Comparison of ENCODE assay signal across 8 cellular contexts in the genomic region with DNA sequence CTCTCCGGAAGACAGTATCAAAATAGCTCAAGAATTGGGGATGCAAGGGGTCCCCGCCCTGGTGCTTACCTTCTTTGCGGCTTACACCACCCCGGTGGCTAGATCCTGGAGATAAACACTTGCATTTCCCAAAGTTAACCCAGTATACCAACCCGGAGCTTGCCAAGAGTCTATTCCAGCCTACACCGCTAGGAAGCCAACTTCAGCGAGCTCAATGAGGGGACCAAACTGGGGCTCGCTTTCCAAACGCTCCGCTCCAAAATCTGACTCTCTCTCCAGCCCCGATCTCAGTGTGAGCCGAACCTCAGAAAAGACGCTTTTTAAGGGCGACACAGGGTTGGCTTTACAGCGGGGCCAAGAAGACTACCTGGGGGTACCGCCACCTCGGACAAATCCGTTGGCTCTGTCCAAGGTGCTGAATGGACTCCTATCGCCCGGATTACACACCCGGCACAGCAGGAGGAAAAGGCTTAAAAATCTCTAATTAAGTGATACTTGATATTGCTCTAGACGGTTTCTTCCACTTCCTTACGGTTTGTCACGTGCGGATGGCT. TPM values are rescaled to one million over a fixed set of nuclear protein-coding genes. Genes with fewer than 3 reads are reported as not detected.
DNase-seq lines count a peak whose midpoint lies in the region; ATAC-seq and TF ChIP-seq lines count a peak whose summit lies in the region.

No MANE protein-coding gene starts in this region.

- no peak overlapping the region for H3K56ac ChIP-seq in IMR-90 (ENCODE audit: extremely low read depth, insufficient read depth, low read length)

- H4K91ac ChIP-seq in IMR-90 (ENCODE audit: insufficient read depth, low read depth, low read length): no peak overlapping the region; the same call in 1 of the 2 replicates

- H2AK9ac ChIP-seq in IMR-90 (replicated peaks; ENCODE audit: low read depth, low read length, poor library complexity): no peak overlapping the region

- intact Hi-C loops in IMR-90 (cut with micrococcal nuclease) (loop anchor here (5.0 to 10.0 kb wide), 3 partner anchors 144 to 807 kb away; no protein-coding TSS in a partner anchor), stomach (cut with DNase I; ENCODE audit: low total_unique reads) (no loop called here), uterus (cut with DNase I; ENCODE audit: low total_unique reads) (no loop called here)

- H3K9ac ChIP-seq in IMR-90 (ENCODE audit: low read depth, low read length): no peak overlapping the region

- 10% methylated on average over 6 of the region's 25 CpGs; no CpG with 5 or more reads in 1 of the 2 experiments for WGBS in IMR-90 (ENCODE audit: extremely low coverage in 2 of 2, insufficient read length in 1 of 2), 2 experiments
- WGBS in stomach, 5 donors: 6 to 14% (median 9%) methylated on average over 18 to 25 of the region's 25 CpGs

- H3K9me1 ChIP-seq in IMR-90 (ENCODE audit: insufficient read depth, low read length): peaks cover 2% of the 10 kb centered on the region

- TF ChIP-seq CTCF in IMR-90 (conservative IDR thresholded peaks at IDR 0.05; ENCODE audit: low read depth, low read length) (0 out of 2 replicates have a peak, but pooled peaks have one; percentile 18), stomach (IDR thresholded peaks at IDR 0.05) (no peak), uterus (IDR thresholded peaks at IDR 0.05) (no peak)

- TF ChIP-seq RAD21 in IMR-90 (IDR thresholded peaks at IDR 0.05; ENCODE audit: low read length): no peak

- no peak overlapping the region for H2AK5ac ChIP-seq in IMR-90 (ENCODE audit: low read depth, low read length)

- H3K4ac ChIP-seq in IMR-90 (ENCODE audit: low read depth, low read length): no peak overlapping the region

- H4K5ac ChIP-seq in IMR-90 (ENCODE audit: low read depth, low read length): no peak overlapping the region

- H3K27ac ChIP-seq in IMR-90 (ENCODE audit: insufficient read depth, low read length): no peak overlapping the region
- H3K27ac ChIP-seq in stomach: no peak overlapping the region
- no peak overlapping the region for H3K27ac ChIP-seq in uterus

- no TSS peak for BruUV-seq in IMR-90 (replicated peaks; lab: Mats Ljungman, UMichigan)

- H3K4me3 ChIP-seq in IMR-90 (ENCODE audit: insufficient read depth, low read depth, low read length) (peak overlapping the region; percentile 0; the same call in 1 of the 2 replicates), stomach (no peak overlapping the region), uterus (no peak overlapping the region)

- TF ChIP-seq POLR2A in IMR-90 (IDR thresholded peaks at IDR 0.05; ENCODE audit: low read depth, low read length) (no peak), stomach (IDR thresholded peaks at IDR 0.05) (no peak), uterus (IDR thresholded peaks at IDR 0.05) (no peak)

- H2BK15ac ChIP-seq in IMR-90 (ENCODE audit: low read depth, low read length): no peak overlapping the region

- no peak for ATAC-seq in IMR-90 (ENCODE audit: low read depth)

- H3K36me3 ChIP-seq in IMR-90 (ENCODE audit: control insufficient read depth, insufficient read depth, low read length): no peaks in the 10 kb centered on the region
- H3K36me3 ChIP-seq in stomach: no peaks in the 10 kb centered on the region
- H3K36me3 ChIP-seq in uterus: no peaks in the 10 kb centered on the region

- in situ Hi-C loops in IMR-90 (cut with MboI; ENCODE audit: low sequenced_read_pairs): loop anchor here (10.0 to 25.0 kb wide), 4 partner anchors 174 to 1442 kb away; no protein-coding TSS in a partner anchor
- in situ Hi-C loops in T47D (cut with HindIII; ENCODE audit: low pct_unique_long_range_greater_than_20kb, low sequenced_read_pairs): no loop called here

- dilution Hi-C loops in IMR-90 (cut with HindIII; ENCODE audit: low sequenced_read_pairs, unreplicated experiment): no loop called here

- H3K79me1 ChIP-seq in IMR-90 (ENCODE audit: low read depth in 1 of 2, low read length in 2 of 2): peaks cover 12 to 16% of the 10 kb centered on the region in 2 experiments

- H4K8ac ChIP-seq in IMR-90 (ENCODE audit: low read depth in 2 of 2, low read length in 2 of 2): no peak overlapping the region

- CTCF ChIA-PET in IMR-90 (lab: Yijun Ruan, JAX): interaction anchor here (1.5 kb wide), 1 partner anchor 22 kb away, joined by 5 read pairs; no protein-coding TSS in a partner anchor

- H3K4me2 ChIP-seq in IMR-90 (ENCODE audit: low read depth, low read length): peak overlapping the region; percentile 82

- H2BK5ac ChIP-seq in IMR-90 (ENCODE audit: low read depth, low read length, poor library complexity, severe bottlenecking): no peak overlapping the region

- TF ChIP-seq EP300 in stomach (IDR thresholded peaks at IDR 0.05): no peak

- H3K14ac ChIP-seq in IMR-90 (replicated peaks; ENCODE audit: low read depth, low read length): no peak overlapping the region; the same call in 1 of the 2 replicates

- H3K18ac ChIP-seq in IMR-90 (ENCODE audit: low read depth, low read length): no peak overlapping the region

- H3K23ac ChIP-seq in IMR-90 (ENCODE audit: low read depth, low read length): peak overlapping the region; percentile 7; the same call in 1 of the 2 replicates

- POLR2A ChIA-PET in IMR-90 (lab: Charles Lee; ENCODE audit: unreplicated experiment): interaction anchor here (0.6 kb wide), 1 partner anchor 9 kb away, joined by 3 read pairs; no protein-coding TSS in a partner anchor

- DNase-seq in DMS53 (lab: John Stamatoyannopoulos, UW): peak; percentile 76
- peak; percentile 68 for DNase-seq in IMR-90
- peak; percentile 82 to 88 for DNase-seq in T47D (ENCODE audit: low read depth in 1 of 2, low spot score in 1 of 2)
- peak; percentile 21 for DNase-seq in medulla oblongata (ENCODE audit: extremely low spot score)
- no peak for DNase-seq in stomach
- DNase-seq in uterus: no peak
- DNase-seq in NCI-H774 (lab: John Stamatoyannopoulos, UW): no peak
- DNase-seq in NCI-H2171 (lab: John Stamatoyannopoulos, UW): no peak

- H4K20me1 ChIP-seq in IMR-90 (ENCODE audit: insufficient read depth, low read length): no peaks in the 10 kb centered on the region

- no peak overlapping the region for H2AFZ ChIP-seq in IMR-90 (replicated peaks; ENCODE audit: low read length, poor library complexity)

- H3K4me1 ChIP-seq in IMR-90 (ENCODE audit: control insufficient read depth, insufficient read depth, low read length) (peaks cover 6% of the 10 kb centered on the region), stomach (peaks cover 28 to 43% (median 38%) of the 10 kb centered on the region in 4 donors), uterus (peaks cover 0 to 8% of the 10 kb centered on the region in 2 donors)

- H3K27me3 ChIP-seq in IMR-90 (ENCODE audit: control insufficient read depth, insufficient read depth, low read length) (no peaks in the 10 kb centered on the region), stomach (peaks cover 12 to 80% (median 59%) of the 10 kb centered on the region in 3 donors), uterus (peaks cover 0 to 43% of the 10 kb centered on the region in 2 donors)

- no peak overlapping the region for H2BK120ac ChIP-seq in IMR-90 (ENCODE audit: low read depth, low read length)

- no peaks in the 10 kb centered on the region for H3K9me3 ChIP-seq in IMR-90 (ENCODE audit: control insufficient read depth, insufficient read depth, low read length)
- H3K9me3 ChIP-seq in stomach: peaks cover 0 to 7% (median 3%) of the 10 kb centered on the region in 4 donors
- no peaks in the 10 kb centered on the region for H3K9me3 ChIP-seq in uterus

- H2BK20ac ChIP-seq in IMR-90 (ENCODE audit: low read depth, low read length): no peak overlapping the region

TF ChIP-seq in IMR-90, 13 proteins besides CTCF, POLR2A, EP300 and RAD21:
- TF ChIP-seq NFE2L2 (IDR thresholded peaks at IDR 0.05; ENCODE audit: low read depth, low read length) (no peak), RCOR1 (IDR thresholded peaks at IDR 0.05; ENCODE audit: insufficient replicate concordance, low read length) (peak; percentile 23)

RNA-seq across cellular contexts. Expression of gene BDNF, which starts 20.1 kb away (rescaled TPM):
- total RNA-seq in IMR-90 (2012; rRNA removed) (152 and 174 TPM in 2 replicates), stomach (1 to 10 TPM in 2 of 5 donors, under 1 TPM in 2, not detected in 1; under 0.01 to 1.7 (median 0.72) TPM), uterus (under 1 TPM in 1 of 4 donors, not detected in 3; 0.83 TPM)
- polyA plus RNA-seq in IMR-90 (2012; rRNA removed) (91.9 and 94.8 TPM in 2 replicates), stomach (under 1 TPM; 0.33 to 0.92 (median 0.81) TPM)
- polyA plus RNA-seq in IMR-90 (2012; cell fraction: cytosol; rRNA removed): 50.7 and 60.1 TPM in 2 replicates
- 65.9 and 184 TPM in 2 replicates for polyA plus RNA-seq in IMR-90 (2012; cell fraction: nucleus; rRNA removed; ENCODE audit: low replicate concordance)

Comparison
In these comparisons a context has a peak if more than half of its experiments do, and no peak if none do; other contexts are left out.
1. DNase-seq: peak in DMS53 (single experiment), IMR-90 (single experiment), T47D (2 of 2) and medulla oblongata (single experiment); none in stomach (single experiment), uterus (0 of 2), NCI-H774 (single experiment) and NCI-H2171 (single experiment).
2. RNA of gene BDNF, which starts 20.1 kb away (total RNA-seq): 152 to 174 TPM in IMR-90; under 0.01 to 1.7 TPM in stomach and 0.83 TPM in uterus; every median in the first group is over 10 times any median in the second.